In genomic region chr15:85649372-85649771, GRCh38 we compare ENCODE assay signal across 8 cellular contexts.
DNase-seq lines count a peak whose midpoint lies in the region; ATAC-seq, FAIRE-seq and TF ChIP-seq lines count a peak whose summit lies in the region.

No MANE protein-coding gene starts in this region.

- ATAC-seq in esophagus mucosa, result peak; percentile 45
- no peak for ATAC-seq in HG02623 (IDR thresholded peaks at IDR 0.05; ENCODE audit: unreplicated experiment)
- ATAC-seq in GM18867 (IDR thresholded peaks at IDR 0.05; ENCODE audit: unreplicated experiment), result no peak

- H3K4me3 Mint-ChIP-seq in activated naive CD4-positive, alpha-beta T cell treated with anti-CD3 and anti-CD28 coated beads for 36 hours, result no peak overlapping the region
- peak overlapping the region; percentile 21 for H3K4me3 Mint-ChIP-seq in T-helper 2 cell treated with Interferon-gamma antibody and Interleukin-4, amounts not matched to agents 5 μg/mL and 100 μg/mL, for 36 hours

- intact Hi-C loops in activated naive CD4-positive, alpha-beta T cell treated with anti-CD3 and anti-CD28 coated beads for 36 hours (cut with micrococcal nuclease), result no loop called here

- CTCF ChIA-PET in activated naive CD4-positive, alpha-beta T cell treated with anti-CD3 and anti-CD28 coated beads for 36 hours (lab: Charles Lee), result no interaction called here

- TF ChIP-seq CTCF in D721Med (IDR thresholded peaks at IDR 0.05; ENCODE audit: insufficient read depth, missing control alignments), result no peak

- no peaks in the 10 kb centered on the region for H3K9me3 Mint-ChIP-seq in activated naive CD4-positive, alpha-beta T cell treated with anti-CD3 and anti-CD28 coated beads for 36 hours
- peaks cover 3% of the 10 kb centered on the region for H3K9me3 Mint-ChIP-seq in T-helper 2 cell treated with Interferon-gamma antibody and Interleukin-4, amounts not matched to agents 5 μg/mL and 100 μg/mL, for 36 hours

- peaks cover 14% of the 10 kb centered on the region for H3K36me3 Mint-ChIP-seq in activated naive CD4-positive, alpha-beta T cell treated with anti-CD3 and anti-CD28 coated beads for 36 hours (ENCODE audit: low read depth)
- peaks cover 43% of the 10 kb centered on the region for H3K36me3 Mint-ChIP-seq in T-helper 2 cell treated with Interferon-gamma antibody and Interleukin-4, amounts not matched to agents 5 μg/mL and 100 μg/mL, for 36 hours (ENCODE audit: low read depth)

- H3K4me1 Mint-ChIP-seq in activated naive CD4-positive, alpha-beta T cell treated with anti-CD3 and anti-CD28 coated beads for 36 hours (ENCODE audit: low read depth), result peaks cover 35% of the 10 kb centered on the region
- peaks cover 40% of the 10 kb centered on the region for H3K4me1 Mint-ChIP-seq in T-helper 2 cell treated with Interferon-gamma antibody and Interleukin-4, amounts not matched to agents 5 μg/mL and 100 μg/mL, for 36 hours (ENCODE audit: low read depth)

- no peak for FAIRE-seq in D721Med (lab: Jason Lieb, UNC)

- H3K27me3 Mint-ChIP-seq in activated naive CD4-positive, alpha-beta T cell treated with anti-CD3 and anti-CD28 coated beads for 36 hours (ENCODE audit: low read depth), result no peaks in the 10 kb centered on the region
- no peaks in the 10 kb centered on the region for H3K27me3 Mint-ChIP-seq in T-helper 2 cell treated with Interferon-gamma antibody and Interleukin-4, amounts not matched to agents 5 μg/mL and 100 μg/mL, for 36 hours (ENCODE audit: low read depth)

- peak overlapping the region; percentile 88 for H3K27ac Mint-ChIP-seq in activated naive CD4-positive, alpha-beta T cell treated with anti-CD3 and anti-CD28 coated beads for 36 hours
- peak overlapping the region; percentile 80 for H3K27ac Mint-ChIP-seq in T-helper 2 cell treated with Interferon-gamma antibody and Interleukin-4, amounts not matched to agents 5 μg/mL and 100 μg/mL, for 36 hours

- peak; percentile 25 for DNase-seq in activated naive CD4-positive, alpha-beta T cell treated with anti-CD3 and anti-CD28 coated beads for 36 hours
- DNase-seq in activated naive CD4-positive, alpha-beta T cell treated with anti-CD3 and anti-CD28 coated beads, Interleukin-2, amount 50 U/mL, for 16 hours, result no peak
- peak; percentile 55 for DNase-seq in T-helper 2 cell treated with Interferon-gamma antibody and Interleukin-4, amounts not matched to agents 5 μg/mL and 100 μg/mL, for 36 hours (ENCODE audit: low spot score)
- DNase-seq in pons (ENCODE audit: low spot score) (peak; percentile 15), D721Med (ENCODE audit: insufficient read length, low spot score) (no peak)

Comparison
In these comparisons a context has a peak if more than half of its experiments do, and no peak if none do; other contexts are left out.
1. DNase-seq: peak in activated naive CD4-positive, alpha-beta T cell treated with anti-CD3 and anti-CD28 coated beads for 36 hours (single experiment), T-helper 2 cell treated with Interferon-gamma antibody and Interleukin-4, amounts not matched to agents 5 μg/mL and 100 μg/mL, for 36 hours (single experiment) and pons (single experiment); none in activated naive CD4-positive, alpha-beta T cell treated with anti-CD3 and anti-CD28 coated beads, Interleukin-2, amount 50 U/mL, for 16 hours (single experiment) and D721Med (single experiment).